ENCODE assay signal across 1 cellular context in the genomic region with DNA sequence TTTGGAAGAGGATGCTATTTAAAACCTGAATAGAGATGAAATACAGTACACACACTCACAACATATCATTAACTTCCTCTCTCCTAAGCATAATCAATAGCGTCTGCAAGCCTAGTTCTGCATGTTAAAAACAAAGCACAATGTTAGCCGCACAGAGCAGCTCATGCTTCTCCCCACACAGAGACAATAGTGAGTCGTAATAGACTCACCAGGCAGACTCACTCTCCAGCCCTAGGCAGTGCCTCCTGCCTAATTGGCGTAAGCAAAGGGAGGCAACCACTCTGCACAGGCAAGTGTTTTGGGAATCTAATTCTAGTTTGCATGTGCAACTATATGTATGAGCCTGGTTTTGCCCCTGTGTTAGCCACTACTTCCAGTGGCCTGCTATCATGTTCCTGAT.
TF ChIP-seq lines count a peak whose summit lies in the region.

No MANE protein-coding gene starts in this region.

TF ChIP-seq in GM23338, 12 proteins besides CTCF, POLR2A, EP300 and RAD21 (continued from another document):
- TF ChIP-seq, protein P1, sequence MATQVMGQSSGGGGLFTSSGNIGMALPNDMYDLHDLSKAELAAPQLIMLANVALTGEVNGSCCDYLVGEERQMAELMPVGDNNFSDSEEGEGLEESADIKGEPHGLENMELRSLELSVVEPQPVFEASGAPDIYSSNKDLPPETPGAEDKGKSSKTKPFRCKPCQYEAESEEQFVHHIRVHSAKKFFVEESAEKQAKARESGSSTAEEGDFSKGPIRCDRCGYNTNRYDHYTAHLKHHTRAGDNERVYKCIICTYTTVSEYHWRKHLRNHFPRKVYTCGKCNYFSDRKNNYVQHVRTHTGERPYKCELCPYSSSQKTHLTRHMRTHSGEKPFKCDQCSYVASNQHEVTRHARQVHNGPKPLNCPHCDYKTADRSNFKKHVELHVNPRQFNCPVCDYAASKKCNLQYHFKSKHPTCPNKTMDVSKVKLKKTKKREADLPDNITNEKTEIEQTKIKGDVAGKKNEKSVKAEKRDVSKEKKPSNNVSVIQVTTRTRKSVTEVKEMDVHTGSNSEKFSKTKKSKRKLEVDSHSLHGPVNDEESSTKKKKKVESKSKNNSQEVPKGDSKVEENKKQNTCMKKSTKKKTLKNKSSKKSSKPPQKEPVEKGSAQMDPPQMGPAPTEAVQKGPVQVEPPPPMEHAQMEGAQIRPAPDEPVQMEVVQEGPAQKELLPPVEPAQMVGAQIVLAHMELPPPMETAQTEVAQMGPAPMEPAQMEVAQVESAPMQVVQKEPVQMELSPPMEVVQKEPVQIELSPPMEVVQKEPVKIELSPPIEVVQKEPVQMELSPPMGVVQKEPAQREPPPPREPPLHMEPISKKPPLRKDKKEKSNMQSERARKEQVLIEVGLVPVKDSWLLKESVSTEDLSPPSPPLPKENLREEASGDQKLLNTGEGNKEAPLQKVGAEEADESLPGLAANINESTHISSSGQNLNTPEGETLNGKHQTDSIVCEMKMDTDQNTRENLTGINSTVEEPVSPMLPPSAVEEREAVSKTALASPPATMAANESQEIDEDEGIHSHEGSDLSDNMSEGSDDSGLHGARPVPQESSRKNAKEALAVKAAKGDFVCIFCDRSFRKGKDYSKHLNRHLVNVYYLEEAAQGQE (IDR thresholded peaks at IDR 0.05; ENCODE audit: unreplicated experiment) = no peak
- TF ChIP-seq JUNB (IDR thresholded peaks at IDR 0.05; ENCODE audit: unreplicated experiment) = no peak
- TF ChIP-seq NANOG (IDR thresholded peaks at IDR 0.05; ENCODE audit: borderline replicate concordance) = no peak
- TF ChIP-seq CREB1 (CRISPR knock-in tag; IDR thresholded peaks at IDR 0.05; ENCODE audit: low read depth) = no peak
- TF ChIP-seq EZH2 (IDR thresholded peaks at IDR 0.05; ENCODE audit: low read depth, unreplicated experiment) = no peak
- TF ChIP-seq, protein P2, sequence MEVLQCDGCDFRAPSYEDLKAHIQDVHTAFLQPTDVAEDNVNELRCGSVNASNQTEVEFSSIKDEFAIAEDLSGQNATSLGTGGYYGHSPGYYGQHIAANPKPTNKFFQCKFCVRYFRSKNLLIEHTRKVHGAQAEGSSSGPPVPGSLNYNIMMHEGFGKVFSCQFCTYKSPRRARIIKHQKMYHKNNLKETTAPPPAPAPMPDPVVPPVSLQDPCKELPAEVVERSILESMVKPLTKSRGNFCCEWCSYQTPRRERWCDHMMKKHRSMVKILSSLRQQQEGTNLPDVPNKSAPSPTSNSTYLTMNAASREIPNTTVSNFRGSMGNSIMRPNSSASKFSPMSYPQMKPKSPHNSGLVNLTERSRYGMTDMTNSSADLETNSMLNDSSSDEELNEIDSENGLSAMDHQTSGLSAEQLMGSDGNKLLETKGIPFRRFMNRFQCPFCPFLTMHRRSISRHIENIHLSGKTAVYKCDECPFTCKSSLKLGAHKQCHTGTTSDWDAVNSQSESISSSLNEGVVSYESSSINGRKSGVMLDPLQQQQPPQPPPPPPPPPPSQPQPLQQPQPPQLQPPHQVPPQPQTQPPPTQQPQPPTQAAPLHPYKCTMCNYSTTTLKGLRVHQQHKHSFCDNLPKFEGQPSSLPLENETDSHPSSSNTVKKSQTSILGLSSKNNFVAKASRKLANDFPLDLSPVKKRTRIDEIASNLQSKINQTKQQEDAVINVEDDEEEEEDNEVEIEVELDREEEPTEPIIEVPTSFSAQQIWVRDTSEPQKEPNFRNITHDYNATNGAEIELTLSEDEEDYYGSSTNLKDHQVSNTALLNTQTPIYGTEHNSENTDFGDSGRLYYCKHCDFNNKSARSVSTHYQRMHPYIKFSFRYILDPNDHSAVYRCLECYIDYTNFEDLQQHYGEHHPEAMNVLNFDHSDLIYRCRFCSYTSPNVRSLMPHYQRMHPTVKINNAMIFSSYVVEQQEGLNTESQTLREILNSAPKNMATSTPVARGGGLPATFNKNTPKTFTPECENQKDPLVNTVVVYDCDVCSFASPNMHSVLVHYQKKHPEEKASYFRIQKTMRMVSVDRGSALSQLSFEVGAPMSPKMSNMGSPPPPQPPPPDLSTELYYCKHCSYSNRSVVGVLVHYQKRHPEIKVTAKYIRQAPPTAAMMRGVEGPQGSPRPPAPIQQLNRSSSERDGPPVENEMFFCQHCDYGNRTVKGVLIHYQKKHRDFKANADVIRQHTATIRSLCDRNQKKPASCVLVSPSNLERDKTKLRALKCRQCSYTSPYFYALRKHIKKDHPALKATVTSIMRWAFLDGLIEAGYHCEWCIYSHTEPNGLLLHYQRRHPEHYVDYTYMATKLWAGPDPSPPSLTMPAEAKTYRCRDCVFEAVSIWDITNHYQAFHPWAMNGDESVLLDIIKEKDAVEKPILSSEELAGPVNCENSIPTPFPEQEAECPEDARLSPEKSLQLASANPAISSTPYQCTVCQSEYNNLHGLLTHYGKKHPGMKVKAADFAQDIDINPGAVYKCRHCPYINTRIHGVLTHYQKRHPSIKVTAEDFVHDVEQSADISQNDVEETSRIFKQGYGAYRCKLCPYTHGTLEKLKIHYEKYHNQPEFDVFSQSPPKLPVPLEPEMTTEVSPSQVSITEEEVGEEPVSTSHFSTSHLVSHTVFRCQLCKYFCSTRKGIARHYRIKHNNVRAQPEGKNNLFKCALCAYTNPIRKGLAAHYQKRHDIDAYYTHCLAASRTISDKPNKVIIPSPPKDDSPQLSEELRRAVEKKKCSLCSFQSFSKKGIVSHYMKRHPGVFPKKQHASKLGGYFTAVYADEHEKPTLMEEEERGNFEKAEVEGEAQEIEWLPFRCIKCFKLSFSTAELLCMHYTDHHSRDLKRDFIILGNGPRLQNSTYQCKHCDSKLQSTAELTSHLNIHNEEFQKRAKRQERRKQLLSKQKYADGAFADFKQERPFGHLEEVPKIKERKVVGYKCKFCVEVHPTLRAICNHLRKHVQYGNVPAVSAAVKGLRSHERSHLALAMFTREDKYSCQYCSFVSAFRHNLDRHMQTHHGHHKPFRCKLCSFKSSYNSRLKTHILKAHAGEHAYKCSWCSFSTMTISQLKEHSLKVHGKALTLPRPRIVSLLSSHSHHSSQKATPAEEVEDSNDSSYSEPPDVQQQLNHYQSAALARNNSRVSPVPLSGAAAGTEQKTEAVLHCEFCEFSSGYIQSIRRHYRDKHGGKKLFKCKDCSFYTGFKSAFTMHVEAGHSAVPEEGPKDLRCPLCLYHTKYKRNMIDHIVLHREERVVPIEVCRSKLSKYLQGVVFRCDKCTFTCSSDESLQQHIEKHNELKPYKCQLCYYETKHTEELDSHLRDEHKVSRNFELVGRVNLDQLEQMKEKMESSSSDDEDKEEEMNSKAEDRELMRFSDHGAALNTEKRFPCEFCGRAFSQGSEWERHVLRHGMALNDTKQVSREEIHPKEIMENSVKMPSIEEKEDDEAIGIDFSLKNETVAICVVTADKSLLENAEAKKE (CRISPR knock-in tag; IDR thresholded peaks at IDR 0.05) = no peak
- no peak for TF ChIP-seq EZH2phosphoT487 (IDR thresholded peaks at IDR 0.05; ENCODE audit: unreplicated experiment)
- TF ChIP-seq ZNF331 (CRISPR knock-in tag; IDR thresholded peaks at IDR 0.05; ENCODE audit: low read depth) = no peak
- no peak for TF ChIP-seq STAT1 (IDR thresholded peaks at IDR 0.05; ENCODE audit: unreplicated experiment)
